24 cellular contexts compared by ENCODE assay signal in genomic region chr1:105362438-105362837, GRCh38.
"Had no signal": no experiment of that assay in that cellular context is flagged by ENCODE, and none has a peak within 500 bp of the region (broad histone marks: within the 10 kb centered on the region; RNA-seq: fewer than 3 reads in every experiment).

No MANE protein-coding gene starts in this region.

- DNase-seq: IMR-90, Karpas-422, KG1, MG63, NCI-H1092, NCI-H1105 treated with DMSO at 0.1 percent for 48 hours, NCI-H1417 treated with DMSO at 0.1 percent for 48 hours, NCI-H146, NCI-H1694 treated with DMSO at 0.1 percent for 48 hours, NCI-H1930, NCI-H2081, NCI-H2107, NCI-H2227 treated with DMSO at 0.1 percent for 48 hours, NCI-H510A, NCI-H524 treated with DMSO at 0.1 percent for 48 hours, NCI-H69, NCI-H774, PC-3, SHP77, SK-N-SH, SW 1271 had no signal

- H3K9me2 ChIP-seq: SK-N-SH had no signal

- H3K4me2 ChIP-seq: SK-N-SH had no signal

- FAIRE-seq: HepG2 had no signal

- H3K4me3 ChIP-seq: MG63 had no signal

- ATAC-seq: HepG2, Panc1, PC-3 had no signal

- H3K9me3 ChIP-seq: MG63 had no signal

- H3K27me3 ChIP-seq: MG63 had no signal

- H3K27ac ChIP-seq: RWPE1 had no signal

- H3K9ac ChIP-seq: SK-N-SH had no signal

- H3K36me3 ChIP-seq: MG63 had no signal
